In the genomic region with DNA sequence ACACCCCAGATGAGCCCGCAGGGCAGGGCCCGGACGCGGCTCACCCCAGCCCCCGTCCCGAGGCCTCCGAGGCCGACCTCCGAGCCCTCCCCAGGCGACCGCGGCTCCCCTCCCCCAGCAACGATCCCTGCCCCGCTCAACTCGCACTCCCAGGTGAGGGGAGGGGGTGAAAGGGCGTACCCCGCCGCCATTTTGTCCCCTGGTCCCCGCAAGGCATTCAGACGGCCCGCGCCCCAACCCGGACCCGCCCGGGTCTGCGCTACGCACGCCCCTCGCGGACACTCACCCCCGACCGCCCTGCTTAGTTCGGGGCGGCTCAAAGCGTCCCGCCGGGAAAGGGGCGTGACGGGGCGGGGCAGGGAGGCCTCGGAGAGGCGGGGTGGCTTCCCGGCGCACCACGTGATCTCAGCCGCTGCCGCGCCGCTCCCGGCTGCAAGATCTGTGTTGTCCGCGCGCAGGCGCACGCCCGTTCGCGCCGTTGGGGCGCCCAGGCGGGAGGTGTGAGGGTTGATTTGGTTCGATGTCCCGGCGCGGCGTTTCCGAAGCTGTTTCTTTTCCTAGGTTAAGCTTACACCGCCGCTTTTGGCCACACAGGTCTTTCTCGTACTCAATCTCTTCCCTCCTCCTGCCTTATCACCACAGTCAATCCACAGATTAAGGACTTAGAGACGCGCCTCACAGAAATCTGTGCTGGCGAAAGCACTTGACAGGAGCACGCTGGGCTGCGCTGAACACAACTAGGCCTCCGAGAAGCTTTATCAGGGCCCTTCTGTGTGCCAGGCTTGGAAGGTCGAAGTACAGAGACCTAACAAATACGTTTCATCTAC, we compare ENCODE assay signal across 1 cellular context.
A peak's percentile ranks its signal among the peaks of the same experiment; 100 is the strongest.
TF ChIP-seq lines count a peak whose summit lies in the region.

Gene SCAPER (minus strand): TSS at position 328 of the 827 bp plus-strand sequence. CDS start 21,523 bp downstream, outside the sequence.

TF ChIP-seq in HepG2, 621 proteins besides CTCF, POLR2A, EP300 and RAD21 (continued from another document and continues in another):
- TF ChIP-seq ZBTB2 (CRISPR knock-in tag; IDR thresholded peaks at IDR 0.05; ENCODE audit: low read depth), result peak; percentile 66; the same call in 1 of the 2 replicates
- TF ChIP-seq, protein P1, sequence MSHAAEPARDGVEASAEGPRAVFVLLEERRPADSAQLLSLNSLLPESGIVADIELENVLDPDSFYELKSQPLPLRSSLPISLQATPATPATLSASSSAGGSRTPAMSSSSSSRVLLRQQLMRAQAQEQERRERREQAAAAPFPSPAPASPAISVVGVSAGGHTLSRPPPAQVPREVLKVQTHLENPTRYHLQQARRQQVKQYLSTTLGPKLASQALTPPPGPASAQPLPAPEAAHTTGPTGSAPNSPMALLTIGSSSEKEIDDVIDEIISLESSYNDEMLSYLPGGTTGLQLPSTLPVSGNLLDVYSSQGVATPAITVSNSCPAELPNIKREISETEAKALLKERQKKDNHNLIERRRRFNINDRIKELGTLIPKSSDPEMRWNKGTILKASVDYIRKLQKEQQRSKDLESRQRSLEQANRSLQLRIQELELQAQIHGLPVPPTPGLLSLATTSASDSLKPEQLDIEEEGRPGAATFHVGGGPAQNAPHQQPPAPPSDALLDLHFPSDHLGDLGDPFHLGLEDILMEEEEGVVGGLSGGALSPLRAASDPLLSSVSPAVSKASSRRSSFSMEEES (CRISPR knock-in tag; IDR thresholded peaks at IDR 0.05), result peak; percentile 86
- TF ChIP-seq USF2 (IDR thresholded peaks at IDR 0.05; ENCODE audit: low read depth, low read length), result peak; percentile 86
- peak; percentile 96; the same call in 1 of the 2 replicates for TF ChIP-seq USF2 (CRISPR knock-in tag; IDR thresholded peaks at IDR 0.05; ENCODE audit: borderline replicate concordance)
- no peak for TF ChIP-seq GABPA (IDR thresholded peaks at IDR 0.05; ENCODE audit: low read depth, low read length)
- no peak for TF ChIP-seq GABPA (CRISPR knock-in tag; IDR thresholded peaks at IDR 0.05; ENCODE audit: low read depth)
- peak; percentile 73 for TF ChIP-seq ZNF773 (CRISPR knock-in tag; IDR thresholded peaks at IDR 0.05; ENCODE audit: borderline replicate concordance)
- TF ChIP-seq TOE1 (CRISPR knock-in tag; IDR thresholded peaks at IDR 0.05), result peak; percentile 89; the same call in 1 of the 2 replicates
- no peak for TF ChIP-seq DBP (CRISPR knock-in tag; IDR thresholded peaks at IDR 0.05; ENCODE audit: not compliant biosample characterization)
- peak; percentile 93 for TF ChIP-seq ZNF724P (CRISPR knock-in tag; IDR thresholded peaks at IDR 0.05; ENCODE audit: borderline replicate concordance)
- TF ChIP-seq, protein P2, sequence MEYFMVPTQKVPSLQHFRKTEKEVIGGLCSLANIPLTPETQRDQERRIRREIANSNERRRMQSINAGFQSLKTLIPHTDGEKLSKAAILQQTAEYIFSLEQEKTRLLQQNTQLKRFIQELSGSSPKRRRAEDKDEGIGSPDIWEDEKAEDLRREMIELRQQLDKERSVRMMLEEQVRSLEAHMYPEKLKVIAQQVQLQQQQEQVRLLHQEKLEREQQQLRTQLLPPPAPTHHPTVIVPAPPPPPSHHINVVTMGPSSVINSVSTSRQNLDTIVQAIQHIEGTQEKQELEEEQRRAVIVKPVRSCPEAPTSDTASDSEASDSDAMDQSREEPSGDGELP (IDR thresholded peaks at IDR 0.05; ENCODE audit: borderline replicate concordance, low read depth), result no peak; the same call in 1 of the 2 replicates
- TF ChIP-seq POGZ (CRISPR knock-in tag; IDR thresholded peaks at IDR 0.05), result peak; percentile 91
- no peak; the same call in none of the 2 replicates for TF ChIP-seq ZNF703 (CRISPR knock-in tag; IDR thresholded peaks at IDR 0.05; ENCODE audit: borderline replicate concordance)
- TF ChIP-seq ZNF256 (CRISPR knock-in tag; conservative IDR thresholded peaks at IDR 0.05), result peak; percentile 98
- TF ChIP-seq ZNF136 (CRISPR knock-in tag; IDR thresholded peaks at IDR 0.05; ENCODE audit: low read depth), result peak; percentile 95
- no peak for TF ChIP-seq NR2F2 (IDR thresholded peaks at IDR 0.05; ENCODE audit: borderline replicate concordance, low read depth)
- TF ChIP-seq HNF4G (IDR thresholded peaks at IDR 0.05; ENCODE audit: borderline replicate concordance, low read depth, low read length), result no peak
- 0 out of 2 replicates have a peak, but pooled peaks have one; percentile 27 for TF ChIP-seq HNF4G (CRISPR knock-in tag; IDR thresholded peaks at IDR 0.05; ENCODE audit: borderline replicate concordance, low read depth)
- no peak for TF ChIP-seq NBN (conservative IDR thresholded peaks at IDR 0.05)
- TF ChIP-seq SP140L (CRISPR knock-in tag; IDR thresholded peaks at IDR 0.05; ENCODE audit: borderline replicate concordance), result peak; percentile 40; the same call in 1 of the 2 replicates
- peak; percentile 96 for TF ChIP-seq BCL3 (CRISPR knock-in tag; IDR thresholded peaks at IDR 0.05)
- peak; percentile 98 for TF ChIP-seq ZNF547 (CRISPR knock-in tag; IDR thresholded peaks at IDR 0.05)
- TF ChIP-seq HNRNPL (IDR thresholded peaks at IDR 0.05; ENCODE audit: low read depth, low read length), result no peak
- TF ChIP-seq, protein P3, sequence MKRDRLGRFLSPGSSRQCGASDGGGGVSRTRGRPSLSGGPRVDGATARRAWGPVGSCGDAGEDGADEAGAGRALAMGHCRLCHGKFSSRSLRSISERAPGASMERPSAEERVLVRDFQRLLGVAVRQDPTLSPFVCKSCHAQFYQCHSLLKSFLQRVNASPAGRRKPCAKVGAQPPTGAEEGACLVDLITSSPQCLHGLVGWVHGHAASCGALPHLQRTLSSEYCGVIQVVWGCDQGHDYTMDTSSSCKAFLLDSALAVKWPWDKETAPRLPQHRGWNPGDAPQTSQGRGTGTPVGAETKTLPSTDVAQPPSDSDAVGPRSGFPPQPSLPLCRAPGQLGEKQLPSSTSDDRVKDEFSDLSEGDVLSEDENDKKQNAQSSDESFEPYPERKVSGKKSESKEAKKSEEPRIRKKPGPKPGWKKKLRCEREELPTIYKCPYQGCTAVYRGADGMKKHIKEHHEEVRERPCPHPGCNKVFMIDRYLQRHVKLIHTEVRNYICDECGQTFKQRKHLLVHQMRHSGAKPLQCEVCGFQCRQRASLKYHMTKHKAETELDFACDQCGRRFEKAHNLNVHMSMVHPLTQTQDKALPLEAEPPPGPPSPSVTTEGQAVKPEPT (CRISPR knock-in tag; IDR thresholded peaks at IDR 0.05; ENCODE audit: low read depth), result peak; percentile 92; the same call in 1 of the 2 replicates
- peak; percentile 90 for TF ChIP-seq SATB2 (CRISPR knock-in tag; IDR thresholded peaks at IDR 0.05)
- 0 out of 2 replicates have a peak, but pooled peaks have one; percentile 62 for TF ChIP-seq ZNF784 (CRISPR knock-in tag; IDR thresholded peaks at IDR 0.05; ENCODE audit: borderline replicate concordance)
- no peak for TF ChIP-seq SYNCRIP (IDR thresholded peaks at IDR 0.05; ENCODE audit: insufficient read depth, low read depth, low read length)
- peak; percentile 87; the same call in 1 of the 2 replicates for TF ChIP-seq ZXDC (CRISPR knock-in tag; IDR thresholded peaks at IDR 0.05)
- no peak for TF ChIP-seq NCOA5 (CRISPR knock-in tag; IDR thresholded peaks at IDR 0.05)
- peak; percentile 96; the same call in 1 of the 2 replicates for TF ChIP-seq KLF15 (CRISPR knock-in tag; IDR thresholded peaks at IDR 0.05; ENCODE audit: borderline replicate concordance)
- TF ChIP-seq HNRNPUL1 (IDR thresholded peaks at IDR 0.05; ENCODE audit: low read depth, low read length), result no peak
- no peak for TF ChIP-seq ZNF850 (CRISPR knock-in tag; conservative IDR thresholded peaks at IDR 0.05)
- TF ChIP-seq DZIP1 (CRISPR knock-in tag; IDR thresholded peaks at IDR 0.05), result peak; percentile 69; the same call in 1 of the 2 replicates
- peak; percentile 49; the same call in 1 of the 2 replicates for TF ChIP-seq RXRB (CRISPR knock-in tag; IDR thresholded peaks at IDR 0.05; ENCODE audit: borderline replicate concordance)
- TF ChIP-seq KLF11 (CRISPR knock-in tag; IDR thresholded peaks at IDR 0.05), result peak; percentile 92
- no peak for TF ChIP-seq ZC3H4 (CRISPR knock-in tag; IDR thresholded peaks at IDR 0.05; ENCODE audit: borderline replicate concordance)
- TF ChIP-seq TBX2 (CRISPR knock-in tag; IDR thresholded peaks at IDR 0.05; ENCODE audit: borderline replicate concordance), result peak; percentile 88
- TF ChIP-seq FOXO1 (CRISPR knock-in tag; IDR thresholded peaks at IDR 0.05), result peak; percentile 46; the same call in 1 of the 2 replicates
- TF ChIP-seq ZNF20 (CRISPR knock-in tag; IDR thresholded peaks at IDR 0.05), result peak; percentile 91; the same call in 1 of the 2 replicates
- peak; percentile 90 for TF ChIP-seq ZNF775 (CRISPR knock-in tag; IDR thresholded peaks at IDR 0.05; ENCODE audit: borderline replicate concordance)
- peak; percentile 97 for TF ChIP-seq ZNF563 (CRISPR knock-in tag; IDR thresholded peaks at IDR 0.05)
